ENCODE assay signal across 1 cellular context in the genomic region with DNA sequence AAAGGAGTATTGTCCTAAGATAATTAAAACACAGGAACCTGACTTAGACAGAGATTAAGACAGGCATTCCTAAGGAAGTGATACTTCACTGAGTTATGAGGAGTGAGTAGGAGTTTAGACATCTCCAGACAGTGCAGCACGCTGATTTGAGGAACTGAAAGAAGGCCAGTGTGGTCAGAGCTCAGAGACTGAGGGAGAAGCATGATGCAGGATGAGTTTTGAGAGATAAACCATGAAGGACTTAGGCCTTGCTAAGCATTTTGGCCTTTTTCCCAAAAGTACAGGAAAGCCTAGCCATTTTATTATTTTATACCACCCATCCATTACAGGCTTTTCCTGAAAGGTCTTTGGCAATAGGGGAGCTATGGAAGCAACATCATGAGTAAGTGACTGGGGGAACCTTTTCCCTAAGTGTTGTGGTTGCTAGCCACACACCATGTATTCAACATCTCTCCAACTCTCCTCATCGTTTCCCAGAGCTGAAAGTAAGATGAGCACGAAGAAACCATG.
A peak's percentile ranks its signal among the peaks of the same experiment; 100 is the strongest.
TF ChIP-seq lines count a peak whose summit lies in the region.

No MANE protein-coding gene starts in this region.

TF ChIP-seq in GM12878, 131 proteins besides CTCF, POLR2A, EP300 and RAD21 (continued from another document):
- TF ChIP-seq, protein P1, sequence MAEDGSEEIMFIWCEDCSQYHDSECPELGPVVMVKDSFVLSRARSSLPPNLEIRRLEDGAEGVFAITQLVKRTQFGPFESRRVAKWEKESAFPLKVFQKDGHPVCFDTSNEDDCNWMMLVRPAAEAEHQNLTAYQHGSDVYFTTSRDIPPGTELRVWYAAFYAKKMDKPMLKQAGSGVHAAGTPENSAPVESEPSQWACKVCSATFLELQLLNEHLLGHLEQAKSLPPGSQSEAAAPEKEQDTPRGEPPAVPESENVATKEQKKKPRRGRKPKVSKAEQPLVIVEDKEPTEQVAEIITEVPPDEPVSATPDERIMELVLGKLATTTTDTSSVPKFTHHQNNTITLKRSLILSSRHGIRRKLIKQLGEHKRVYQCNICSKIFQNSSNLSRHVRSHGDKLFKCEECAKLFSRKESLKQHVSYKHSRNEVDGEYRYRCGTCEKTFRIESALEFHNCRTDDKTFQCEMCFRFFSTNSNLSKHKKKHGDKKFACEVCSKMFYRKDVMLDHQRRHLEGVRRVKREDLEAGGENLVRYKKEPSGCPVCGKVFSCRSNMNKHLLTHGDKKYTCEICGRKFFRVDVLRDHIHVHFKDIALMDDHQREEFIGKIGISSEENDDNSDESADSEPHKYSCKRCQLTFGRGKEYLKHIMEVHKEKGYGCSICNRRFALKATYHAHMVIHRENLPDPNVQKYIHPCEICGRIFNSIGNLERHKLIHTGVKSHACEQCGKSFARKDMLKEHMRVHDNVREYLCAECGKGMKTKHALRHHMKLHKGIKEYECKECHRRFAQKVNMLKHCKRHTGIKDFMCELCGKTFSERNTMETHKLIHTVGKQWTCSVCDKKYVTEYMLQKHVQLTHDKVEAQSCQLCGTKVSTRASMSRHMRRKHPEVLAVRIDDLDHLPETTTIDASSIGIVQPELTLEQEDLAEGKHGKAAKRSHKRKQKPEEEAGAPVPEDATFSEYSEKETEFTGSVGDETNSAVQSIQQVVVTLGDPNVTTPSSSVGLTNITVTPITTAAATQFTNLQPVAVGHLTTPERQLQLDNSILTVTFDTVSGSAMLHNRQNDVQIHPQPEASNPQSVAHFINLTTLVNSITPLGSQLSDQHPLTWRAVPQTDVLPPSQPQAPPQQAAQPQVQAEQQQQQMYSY (CRISPR knock-in tag; IDR thresholded peaks at IDR 0.05), result no peak
- no peak for TF ChIP-seq HCFC1 (IDR thresholded peaks at IDR 0.05; ENCODE audit: low read length)
- TF ChIP-seq, protein P2, sequence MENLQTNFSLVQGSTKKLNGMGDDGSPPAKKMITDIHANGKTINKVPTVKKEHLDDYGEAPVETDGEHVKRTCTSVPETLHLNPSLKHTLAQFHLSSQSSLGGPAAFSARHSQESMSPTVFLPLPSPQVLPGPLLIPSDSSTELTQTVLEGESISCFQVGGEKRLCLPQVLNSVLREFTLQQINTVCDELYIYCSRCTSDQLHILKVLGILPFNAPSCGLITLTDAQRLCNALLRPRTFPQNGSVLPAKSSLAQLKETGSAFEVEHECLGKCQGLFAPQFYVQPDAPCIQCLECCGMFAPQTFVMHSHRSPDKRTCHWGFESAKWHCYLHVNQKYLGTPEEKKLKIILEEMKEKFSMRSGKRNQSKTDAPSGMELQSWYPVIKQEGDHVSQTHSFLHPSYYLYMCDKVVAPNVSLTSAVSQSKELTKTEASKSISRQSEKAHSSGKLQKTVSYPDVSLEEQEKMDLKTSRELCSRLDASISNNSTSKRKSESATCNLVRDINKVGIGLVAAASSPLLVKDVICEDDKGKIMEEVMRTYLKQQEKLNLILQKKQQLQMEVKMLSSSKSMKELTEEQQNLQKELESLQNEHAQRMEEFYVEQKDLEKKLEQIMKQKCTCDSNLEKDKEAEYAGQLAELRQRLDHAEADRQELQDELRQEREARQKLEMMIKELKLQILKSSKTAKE (IDR thresholded peaks at IDR 0.05; ENCODE audit: low read depth, poor library complexity, severe bottlenecking), result no peak
- no peak for TF ChIP-seq FOS (IDR thresholded peaks at IDR 0.05; ENCODE audit: borderline replicate concordance, extremely low read depth, insufficient read length)
- TF ChIP-seq, protein P3, sequence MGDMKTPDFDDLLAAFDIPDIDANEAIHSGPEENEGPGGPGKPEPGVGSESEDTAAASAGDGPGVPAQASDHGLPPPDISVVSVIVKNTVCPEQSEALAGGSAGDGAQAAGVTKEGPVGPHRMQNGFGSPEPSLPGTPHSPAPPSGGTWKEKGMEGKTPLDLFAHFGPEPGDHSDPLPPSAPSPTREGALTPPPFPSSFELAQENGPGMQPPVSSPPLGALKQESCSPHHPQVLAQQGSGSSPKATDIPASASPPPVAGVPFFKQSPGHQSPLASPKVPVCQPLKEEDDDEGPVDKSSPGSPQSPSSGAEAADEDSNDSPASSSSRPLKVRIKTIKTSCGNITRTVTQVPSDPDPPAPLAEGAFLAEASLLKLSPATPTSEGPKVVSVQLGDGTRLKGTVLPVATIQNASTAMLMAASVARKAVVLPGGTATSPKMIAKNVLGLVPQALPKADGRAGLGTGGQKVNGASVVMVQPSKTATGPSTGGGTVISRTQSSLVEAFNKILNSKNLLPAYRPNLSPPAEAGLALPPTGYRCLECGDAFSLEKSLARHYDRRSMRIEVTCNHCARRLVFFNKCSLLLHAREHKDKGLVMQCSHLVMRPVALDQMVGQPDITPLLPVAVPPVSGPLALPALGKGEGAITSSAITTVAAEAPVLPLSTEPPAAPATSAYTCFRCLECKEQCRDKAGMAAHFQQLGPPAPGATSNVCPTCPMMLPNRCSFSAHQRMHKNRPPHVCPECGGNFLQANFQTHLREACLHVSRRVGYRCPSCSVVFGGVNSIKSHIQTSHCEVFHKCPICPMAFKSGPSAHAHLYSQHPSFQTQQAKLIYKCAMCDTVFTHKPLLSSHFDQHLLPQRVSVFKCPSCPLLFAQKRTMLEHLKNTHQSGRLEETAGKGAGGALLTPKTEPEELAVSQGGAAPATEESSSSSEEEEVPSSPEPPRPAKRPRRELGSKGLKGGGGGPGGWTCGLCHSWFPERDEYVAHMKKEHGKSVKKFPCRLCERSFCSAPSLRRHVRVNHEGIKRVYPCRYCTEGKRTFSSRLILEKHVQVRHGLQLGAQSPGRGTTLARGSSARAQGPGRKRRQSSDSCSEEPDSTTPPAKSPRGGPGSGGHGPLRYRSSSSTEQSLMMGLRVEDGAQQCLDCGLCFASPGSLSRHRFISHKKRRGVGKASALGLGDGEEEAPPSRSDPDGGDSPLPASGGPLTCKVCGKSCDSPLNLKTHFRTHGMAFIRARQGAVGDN (IDR thresholded peaks at IDR 0.05), result no peak
- TF ChIP-seq BRCA1 (IDR thresholded peaks at IDR 0.05; ENCODE audit: low read depth, low read length), result no peak
- peak; percentile 44; the same call in 1 of the 2 replicates for TF ChIP-seq IKZF1 (conservative IDR thresholded peaks at IDR 0.05)
- peak; percentile 86 for TF ChIP-seq IRF4 (IDR thresholded peaks at IDR 0.05; ENCODE audit: low read depth, low read length)
- peak; percentile 81 for TF ChIP-seq RUNX3 (IDR thresholded peaks at IDR 0.05; ENCODE audit: low read length)
- TF ChIP-seq, protein P4, sequence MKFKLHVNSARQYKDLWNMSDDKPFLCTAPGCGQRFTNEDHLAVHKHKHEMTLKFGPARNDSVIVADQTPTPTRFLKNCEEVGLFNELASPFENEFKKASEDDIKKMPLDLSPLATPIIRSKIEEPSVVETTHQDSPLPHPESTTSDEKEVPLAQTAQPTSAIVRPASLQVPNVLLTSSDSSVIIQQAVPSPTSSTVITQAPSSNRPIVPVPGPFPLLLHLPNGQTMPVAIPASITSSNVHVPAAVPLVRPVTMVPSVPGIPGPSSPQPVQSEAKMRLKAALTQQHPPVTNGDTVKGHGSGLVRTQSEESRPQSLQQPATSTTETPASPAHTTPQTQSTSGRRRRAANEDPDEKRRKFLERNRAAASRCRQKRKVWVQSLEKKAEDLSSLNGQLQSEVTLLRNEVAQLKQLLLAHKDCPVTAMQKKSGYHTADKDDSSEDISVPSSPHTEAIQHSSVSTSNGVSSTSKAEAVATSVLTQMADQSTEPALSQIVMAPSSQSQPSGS (IDR thresholded peaks at IDR 0.05; ENCODE audit: low read length), result no peak
- TF ChIP-seq NBN (IDR thresholded peaks at IDR 0.05), result no peak
